Comparison of ENCODE assay signal across 16 cellular contexts in the genomic region with DNA sequence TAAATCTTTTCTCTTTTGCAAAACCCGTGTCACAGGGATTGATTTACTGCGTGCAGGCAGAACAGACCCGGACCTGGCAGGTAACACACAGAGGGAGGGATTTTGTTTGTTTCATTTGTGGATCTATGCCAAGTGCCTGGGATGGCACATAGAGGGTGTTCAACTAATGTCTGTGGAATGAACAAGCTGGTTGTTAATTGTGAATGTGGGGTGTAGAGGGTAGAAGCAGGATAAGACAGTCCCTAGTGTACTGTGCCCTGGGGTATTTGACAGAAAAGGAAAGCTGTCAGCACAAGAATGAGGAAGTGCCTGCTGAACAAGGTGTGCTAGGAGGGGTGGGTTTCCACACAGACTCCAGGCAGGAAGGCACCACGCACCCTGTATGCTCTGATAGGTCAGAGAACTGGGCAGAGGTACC.
"Had no signal": no experiment of that assay in that cellular context is flagged by ENCODE, and none has a peak within 500 bp of the region (broad histone marks: within the 10 kb centered on the region; RNA-seq: fewer than 3 reads in every experiment).

No MANE protein-coding gene starts in this region.

- H3K4me1 Mint-ChIP-seq: neural progenitor cell had no signal

- H3K36me3 Mint-ChIP-seq: activated naive CD4-positive, alpha-beta T cell treated with anti-CD3 and anti-CD28 coated beads, Interleukin-2, amount 50 U/mL, for 72 hours; neural progenitor cell had no signal

- H3K27ac Mint-ChIP-seq: activated naive CD4-positive, alpha-beta T cell treated with anti-CD3 and anti-CD28 coated beads, Interleukin-2, amount 50 U/mL, for 72 hours; neural progenitor cell had no signal

- H3K4me3 Mint-ChIP-seq: activated T-cell treated with anti-CD3 and anti-CD28 coated beads, Interleukin-2, amount 50 U/mL, for 4 hours; neural progenitor cell had no signal

- H3K9me3 Mint-ChIP-seq: neural progenitor cell had no signal

- DNase-seq: activated CD4-positive, alpha-beta T cell treated with anti-CD3 and anti-CD28 coated beads, Interleukin-2, amount 50 U/mL, for 4 hours; activated CD4-positive, CD25-positive, alpha-beta regulatory T cell; activated effector memory CD4-positive, alpha-beta T cell treated with anti-CD3 and anti-CD28 coated beads, Interleukin-2, amount 50 U/mL, for 16 hours; activated T-cell treated with anti-CD3 and anti-CD28 coated beads, Interleukin-2, amount 50 U/mL, for 4 hours; amniotic stem cell; brain microvascular endothelial cell; dorsolateral prefrontal cortex; mesenchymal stem cell; ovary; stimulated activated CD4-positive, alpha-beta T cell treated with anti-CD3 and anti-CD28 coated beads, Interleukin-4, amount 100 ng/mL, for 1 hour; stimulated activated CD8-positive, alpha-beta memory T cell treated with anti-CD3 and anti-CD28 coated beads, Interleukin-4, amount 100 ng/mL, for 48 hours; T-helper 2 cell; thyroid gland; uterus had no signal
